8 cellular contexts compared by ENCODE assay signal in genomic region chr1:45327644-45328515, GRCh38. TPM values are rescaled to one million over a fixed set of nuclear protein-coding genes. Genes with fewer than 3 reads are reported as not detected.
DNase-seq lines count a peak whose midpoint lies in the region; ATAC-seq and TF ChIP-seq lines count a peak whose summit lies in the region.

No MANE protein-coding gene starts in this region.

- peaks cover 44% of the 10 kb centered on the region for H3K36me3 ChIP-seq in BLaER1

- peak overlapping the region; percentile 69 for H3K4me3 ChIP-seq in BLaER1
- peak overlapping the region; percentile 79 for H3K4me3 ChIP-seq in GM12865 (ENCODE audit: low read depth, low read length)

- no peaks in the 10 kb centered on the region for H3K9me3 ChIP-seq in BLaER1
- no peaks in the 10 kb centered on the region for H3K9me3 ChIP-seq in T-helper 17 cell (ENCODE audit: control insufficient read depth, low read length, poor library complexity, severe bottlenecking)

- peak overlapping the region; percentile 82 for H3K9ac ChIP-seq in BLaER1

- no peaks in the 10 kb centered on the region for H3K36me3 Mint-ChIP-seq in T-helper 17 cell (ENCODE audit: low read depth)

- ATAC-seq in T-helper 17 cell = no peak
- no peak for ATAC-seq in Right ventricle myocardium inferior

- no peaks in the 10 kb centered on the region for H4K20me1 ChIP-seq in BLaER1

- peak overlapping the region; percentile 85 for H3K27ac ChIP-seq in BLaER1

- intact Hi-C loops in Right ventricle myocardium inferior (cut with DNase I) = no loop called here

- no peak overlapping the region for H3K27ac Mint-ChIP-seq in T-helper 17 cell

- peaks cover 3% of the 10 kb centered on the region for H3K4me1 Mint-ChIP-seq in T-helper 17 cell

- H3K4me1 ChIP-seq in BLaER1 = peaks cover 52% of the 10 kb centered on the region

- H3K4me2 ChIP-seq in BLaER1 = peak overlapping the region; percentile 94

- TF ChIP-seq CTCF in GM12865 (IDR thresholded peaks at IDR 0.05; ENCODE audit: insufficient read depth, low read depth, low read length, missing control alignments) = no peak

- no peaks in the 10 kb centered on the region for H3K27me3 ChIP-seq in BLaER1

- peak overlapping the region; percentile 75 for H3K4me3 Mint-ChIP-seq in T-helper 17 cell

- peak; percentile 53 for DNase-seq in GM12865 (ENCODE audit: low read depth)
- DNase-seq in T-helper 17 cell = no peak
- peak; percentile 34 for DNase-seq in left kidney (ENCODE audit: low read depth, low spot score)
- DNase-seq in HuH-7 (ENCODE audit: low spot score) = no peak
- no peak for DNase-seq in 8988T
- no peak for DNase-seq in NCI-H2196 (lab: John Stamatoyannopoulos, UW; ENCODE audit: unreplicated experiment)
- no peak for DNase-seq in Right ventricle myocardium inferior (ENCODE audit: missing footprints)

- no peaks in the 10 kb centered on the region for H3K27me3 Mint-ChIP-seq in T-helper 17 cell

RNA-seq across cellular contexts. Expression of gene HPDL, which starts 1.2 kb away (rescaled TPM):
- total RNA-seq in T-helper 17 cell (under 1 TPM; 0.17 to 0.21 TPM), Right ventricle myocardium inferior (not detected)

RNA-seq across cellular contexts. Expression of gene TOE1, which starts 12.1 kb away (rescaled TPM):
- 10 to 100 TPM; 51.4 to 52.5 TPM for total RNA-seq in T-helper 17 cell
- 3.8 TPM for total RNA-seq in Right ventricle myocardium inferior

RNA-seq across cellular contexts. Expression of gene MUTYH, which starts 12.4 kb away (rescaled TPM):
- total RNA-seq in T-helper 17 cell (10 to 100 TPM; 60.4 to 73.4 TPM), Right ventricle myocardium inferior (8.3 TPM)

Comparison
In these comparisons a context has a peak if more than half of its experiments do, and no peak if none do; other contexts are left out.
1. DNase-seq: peak in GM12865 (single experiment) and left kidney (single experiment); none in T-helper 17 cell (0 of 3), HuH-7 (single experiment), 8988T (single experiment), NCI-H2196 (single experiment) and Right ventricle myocardium inferior (single experiment).
2. RNA of gene TOE1, which starts 12.1 kb away (total RNA-seq): 51.4 to 52.5 TPM in T-helper 17 cell; 3.8 TPM in Right ventricle myocardium inferior (single experiment); every median in the first group is over 10 times any median in the second.